Comparison of ENCODE assay signal across 11 cellular contexts in the genomic region with DNA sequence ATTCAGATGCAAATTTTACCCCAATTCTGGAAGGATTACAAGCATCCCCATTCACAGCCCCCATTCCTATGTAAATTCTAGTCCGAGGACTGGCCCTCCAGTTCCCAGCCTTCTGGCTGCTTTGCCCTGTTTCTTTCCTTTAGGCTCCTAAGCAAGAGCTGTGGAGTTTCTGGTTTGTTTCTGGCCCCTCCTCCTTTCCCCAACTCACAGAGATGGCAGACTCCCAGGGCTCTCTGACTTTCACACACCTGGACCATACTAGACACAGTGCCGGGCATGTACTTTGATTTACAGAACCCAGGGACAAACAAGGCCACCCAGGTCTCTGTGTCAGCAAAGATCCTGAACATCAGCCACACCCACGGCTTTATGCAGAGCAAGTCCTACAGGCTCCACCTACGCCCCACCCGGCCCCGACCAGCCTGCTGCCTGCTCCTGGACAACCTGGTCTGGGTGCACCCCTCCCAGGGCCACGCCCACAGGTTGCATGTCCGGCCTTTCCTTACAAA.
DNase-seq lines count a peak whose midpoint lies in the region; ATAC-seq and TF ChIP-seq lines count a peak whose summit lies in the region.
"Had no signal": no experiment of that assay in that cellular context is flagged by ENCODE, and none has a peak within 500 bp of the region (broad histone marks: within the 10 kb centered on the region; RNA-seq: fewer than 3 reads in every experiment).

No MANE protein-coding gene starts in this region.

- no peaks in the 10 kb centered on the region for H3K27me3 Mint-ChIP-seq in activated naive CD8-positive, alpha-beta T cell treated with anti-CD3 and anti-CD28 coated beads, Interleukin-2, amount 50 U/mL, for 24 hours

- peaks cover 51% of the 10 kb centered on the region for H3K36me3 ChIP-seq in BLaER1
- no peaks in the 10 kb centered on the region for H3K36me3 ChIP-seq in HUES6 (ENCODE audit: control insufficient read depth, insufficient read depth, low read length)

- H3K4me1 ChIP-seq in BLaER1, result peaks cover 91% of the 10 kb centered on the region
- H3K4me1 ChIP-seq in HUES6 (ENCODE audit: control insufficient read depth, insufficient read depth, low read length), result peaks cover 64% of the 10 kb centered on the region

- H3K36me3 Mint-ChIP-seq in activated naive CD8-positive, alpha-beta T cell treated with anti-CD3 and anti-CD28 coated beads, Interleukin-2, amount 50 U/mL, for 24 hours (ENCODE audit: low read depth), result peaks cover 34% of the 10 kb centered on the region

- H3K27ac ChIP-seq in BLaER1 (no peak overlapping the region), HUES6 (ENCODE audit: low read depth, low read length) (peak overlapping the region; percentile 89), layer of hippocampus (ENCODE audit: low read depth, low read length) (peak overlapping the region; percentile 93), coronary artery (no peak overlapping the region)
- H3K27ac ChIP-seq: GM23248 had no signal

- H3K4me3 ChIP-seq in BLaER1 (no peak overlapping the region), HUES6 (ENCODE audit: low read depth, low read length) (peak overlapping the region; percentile 48), coronary artery (no peak overlapping the region)
- H3K4me3 ChIP-seq: GM23248 had no signal

- H3K9ac ChIP-seq in BLaER1 (no peak overlapping the region), HUES6 (ENCODE audit: low read length) (peak overlapping the region; percentile 79)
- H3K9ac ChIP-seq: GM23248 had no signal

- H3K9me3 Mint-ChIP-seq in activated naive CD8-positive, alpha-beta T cell treated with anti-CD3 and anti-CD28 coated beads, Interleukin-2, amount 50 U/mL, for 24 hours, result no peaks in the 10 kb centered on the region

- H3K4me1 Mint-ChIP-seq in activated naive CD8-positive, alpha-beta T cell treated with anti-CD3 and anti-CD28 coated beads, Interleukin-2, amount 50 U/mL, for 24 hours, result peaks cover 92% of the 10 kb centered on the region

- H3K27ac Mint-ChIP-seq in activated naive CD8-positive, alpha-beta T cell treated with anti-CD3 and anti-CD28 coated beads, Interleukin-2, amount 50 U/mL, for 24 hours, result peak overlapping the region; percentile 64

- H4K20me1 ChIP-seq in BLaER1, result peaks cover 100% of the 10 kb centered on the region

- H3K9me3 ChIP-seq in BLaER1 (no peaks in the 10 kb centered on the region), HUES6 (ENCODE audit: control insufficient read depth, insufficient read depth, low read depth, low read length) (no peaks in the 10 kb centered on the region)

- H3K27me3 ChIP-seq in BLaER1, result no peaks in the 10 kb centered on the region
- no peaks in the 10 kb centered on the region for H3K27me3 ChIP-seq in HUES6 (ENCODE audit: control insufficient read depth, insufficient read depth, low read length)
- no peaks in the 10 kb centered on the region for H3K27me3 ChIP-seq in layer of hippocampus (ENCODE audit: control insufficient read depth, insufficient read depth, low read length)

- no peak for TF ChIP-seq CTCF in coronary artery (IDR thresholded peaks at IDR 0.05)

- DNase-seq in activated naive CD8-positive, alpha-beta T cell treated with anti-CD3 and anti-CD28 coated beads, Interleukin-2, amount 50 U/mL, for 24 hours, result no peak
- DNase-seq in NCI-H2029 treated with DMSO at 0.1 percent for 48 hours (lab: John Stamatoyannopoulos, UW) (no peak), coronary artery (ENCODE audit: low spot score) (no peak)
- DNase-seq: activated CD8-positive, alpha-beta memory T cell treated with anti-CD3 and anti-CD28 coated beads, Interleukin-2, amount 50 U/mL, for 4 hours; GM23248; NCI-H1930 had no signal

- peak overlapping the region; percentile 78; the same call in 1 of the 2 replicates for H3K4me2 ChIP-seq in BLaER1

- no peak for ATAC-seq in activated naive CD8-positive, alpha-beta T cell treated with anti-CD3 and anti-CD28 coated beads, Interleukin-2, amount 50 U/mL, for 24 hours
- ATAC-seq in GM19023 (IDR thresholded peaks at IDR 0.05; ENCODE audit: unreplicated experiment), result no peak
- no peak for ATAC-seq in HG02981 (IDR thresholded peaks at IDR 0.05; ENCODE audit: unreplicated experiment)

- no peak overlapping the region for H3K4me3 Mint-ChIP-seq in activated naive CD8-positive, alpha-beta T cell treated with anti-CD3 and anti-CD28 coated beads, Interleukin-2, amount 50 U/mL, for 24 hours

Comparison
In these comparisons a context has a peak if more than half of its experiments do, and no peak if none do; other contexts are left out.
1. H3K27ac ChIP-seq: peak in HUES6 (single experiment) and layer of hippocampus (single experiment); none in BLaER1 (single experiment) and coronary artery (0 of 2).